Comparison of ENCODE assay signal across 8 cellular contexts in genomic region chr2:113754989-113755689, GRCh38. TPM values are rescaled to one million over a fixed set of nuclear protein-coding genes. Genes with fewer than 3 reads are reported as not detected.
A peak's percentile ranks its signal among the peaks of the same experiment; 100 is the strongest.
DNase-seq lines count a peak whose midpoint lies in the region; ATAC-seq and TF ChIP-seq lines count a peak whose summit lies in the region.

No MANE protein-coding gene starts in this region.

- ATAC-seq in RWPE2 (ENCODE audit: low read depth) (0 out of 3 replicates have a peak, but pooled peaks have one; percentile 11), psoas muscle (no peak), GM18867 (IDR thresholded peaks at IDR 0.05; ENCODE audit: unreplicated experiment) (no peak)

- DNase-seq in NCI-H82 (lab: John Stamatoyannopoulos, UW) (peak; percentile 36), NCI-H82 treated with DMSO at 0.1 percent for 48 hours (lab: John Stamatoyannopoulos, UW; ENCODE audit: unreplicated experiment) (no peak), RWPE2 (ENCODE audit: low spot score) (no peak), fibroblast of peridontal ligament (ENCODE audit: extremely low read depth) (peak; percentile 34), psoas muscle (no peak), NCI-H1092 treated with DMSO at 0.1 percent for 48 hours (lab: John Stamatoyannopoulos, UW) (no peak)
- DNase-seq in stimulated activated naive CD4-positive, alpha-beta T cell treated with Interleukin-2 at 50 U/mL for 16 hours (lab: John Stamatoyannopoulos, UW): no peak

- TF ChIP-seq CTCF in RWPE2 (IDR thresholded peaks at IDR 0.05; ENCODE audit: poor library complexity, severe bottlenecking): no peak
- TF ChIP-seq CTCF in psoas muscle (IDR thresholded peaks at IDR 0.05): no peak

- H3K27me3 ChIP-seq in RWPE2 (ENCODE audit: insufficient read depth, poor library complexity, severe bottlenecking): no peaks in the 10 kb centered on the region
- no peaks in the 10 kb centered on the region for H3K27me3 ChIP-seq in psoas muscle (ENCODE audit: insufficient read depth in 3 of 3, low read length in 2 of 3)

- no peaks in the 10 kb centered on the region for H3K9me3 ChIP-seq in RWPE2 (ENCODE audit: severe bottlenecking)
- H3K9me3 ChIP-seq in psoas muscle: no peaks in the 10 kb centered on the region

- H3K27ac ChIP-seq in RWPE2 (ENCODE audit: poor library complexity, severe bottlenecking) (peak overlapping the region; percentile 55), psoas muscle (peak overlapping the region; percentile 92)

- H3K36me3 ChIP-seq in RWPE2 (ENCODE audit: low read depth) (peaks cover 34% of the 10 kb centered on the region), psoas muscle (ENCODE audit: insufficient read depth in 1 of 2, low read depth in 1 of 2) (peaks cover 0 to 28% of the 10 kb centered on the region in 2 donors)

- intact Hi-C loops in psoas muscle (cut with DNase I): loop anchor here (5.0 to 10.0 kb wide), 3 partner anchors 62 to 190 kb away; partner anchors contain the start of gene ACTR3 (in 1 of the 2)

- H3K4me1 ChIP-seq in RWPE2 (ENCODE audit: insufficient read depth, poor library complexity, severe bottlenecking) (peaks cover 7% of the 10 kb centered on the region), psoas muscle (peaks cover 19% of the 10 kb centered on the region)

- WGBS in psoas muscle, 3 donors: 13 to 15% (median 14%) methylated on average over 10 of the region's 10 CpGs

- peak overlapping the region; percentile 98 for H3K4me3 ChIP-seq in RWPE2 (ENCODE audit: severe bottlenecking)
- H3K4me3 ChIP-seq in psoas muscle: peak overlapping the region; percentile 84

RNA-seq across cellular contexts. Expression of gene SLC35F5, which starts 1.3 kb away (rescaled TPM):
- 10 to 100 TPM; 45.7 to 86.3 (median 50.7) TPM for total RNA-seq in psoas muscle
- polyA plus RNA-seq in psoas muscle: 10 to 100 TPM; 23.1 to 54.6 (median 37.6) TPM

Comparison
In these comparisons a context has a peak if more than half of its experiments do, and no peak if none do; other contexts are left out.
1. DNase-seq: peak in NCI-H82 (single experiment) and fibroblast of peridontal ligament (single experiment); none in NCI-H82 treated with DMSO at 0.1 percent for 48 hours (single experiment), RWPE2 (single experiment), psoas muscle (0 of 2), NCI-H1092 treated with DMSO at 0.1 percent for 48 hours (single experiment) and stimulated activated naive CD4-positive, alpha-beta T cell treated with Interleukin-2 at 50 U/mL for 16 hours (single experiment).